Comparison of ENCODE assay signal across 1 cellular context in genomic region chr1:15848929-15849774, GRCh38.
TF ChIP-seq lines count a peak whose summit lies in the region.

No MANE protein-coding gene starts in this region.

TF ChIP-seq in K562, 482 proteins besides CTCF, POLR2A, EP300 and RAD21 (continued from another document and continues in another):
- TF ChIP-seq, protein P1, sequence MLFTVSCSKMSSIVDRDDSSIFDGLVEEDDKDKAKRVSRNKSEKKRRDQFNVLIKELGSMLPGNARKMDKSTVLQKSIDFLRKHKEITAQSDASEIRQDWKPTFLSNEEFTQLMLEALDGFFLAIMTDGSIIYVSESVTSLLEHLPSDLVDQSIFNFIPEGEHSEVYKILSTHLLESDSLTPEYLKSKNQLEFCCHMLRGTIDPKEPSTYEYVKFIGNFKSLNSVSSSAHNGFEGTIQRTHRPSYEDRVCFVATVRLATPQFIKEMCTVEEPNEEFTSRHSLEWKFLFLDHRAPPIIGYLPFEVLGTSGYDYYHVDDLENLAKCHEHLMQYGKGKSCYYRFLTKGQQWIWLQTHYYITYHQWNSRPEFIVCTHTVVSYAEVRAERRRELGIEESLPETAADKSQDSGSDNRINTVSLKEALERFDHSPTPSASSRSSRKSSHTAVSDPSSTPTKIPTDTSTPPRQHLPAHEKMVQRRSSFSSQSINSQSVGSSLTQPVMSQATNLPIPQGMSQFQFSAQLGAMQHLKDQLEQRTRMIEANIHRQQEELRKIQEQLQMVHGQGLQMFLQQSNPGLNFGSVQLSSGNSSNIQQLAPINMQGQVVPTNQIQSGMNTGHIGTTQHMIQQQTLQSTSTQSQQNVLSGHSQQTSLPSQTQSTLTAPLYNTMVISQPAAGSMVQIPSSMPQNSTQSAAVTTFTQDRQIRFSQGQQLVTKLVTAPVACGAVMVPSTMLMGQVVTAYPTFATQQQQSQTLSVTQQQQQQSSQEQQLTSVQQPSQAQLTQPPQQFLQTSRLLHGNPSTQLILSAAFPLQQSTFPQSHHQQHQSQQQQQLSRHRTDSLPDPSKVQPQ (CRISPR knock-in tag; IDR thresholded peaks at IDR 0.05; ENCODE audit: borderline replicate concordance), result no peak
- peak; percentile 9 for TF ChIP-seq PRDM10 (IDR thresholded peaks at IDR 0.05; ENCODE audit: partially characterized antibody)
- 0 out of 2 replicates have a peak, but pooled peaks have one; percentile 30 for TF ChIP-seq RB1 (IDR thresholded peaks at IDR 0.05; ENCODE audit: low read depth)
- TF ChIP-seq, protein P2, sequence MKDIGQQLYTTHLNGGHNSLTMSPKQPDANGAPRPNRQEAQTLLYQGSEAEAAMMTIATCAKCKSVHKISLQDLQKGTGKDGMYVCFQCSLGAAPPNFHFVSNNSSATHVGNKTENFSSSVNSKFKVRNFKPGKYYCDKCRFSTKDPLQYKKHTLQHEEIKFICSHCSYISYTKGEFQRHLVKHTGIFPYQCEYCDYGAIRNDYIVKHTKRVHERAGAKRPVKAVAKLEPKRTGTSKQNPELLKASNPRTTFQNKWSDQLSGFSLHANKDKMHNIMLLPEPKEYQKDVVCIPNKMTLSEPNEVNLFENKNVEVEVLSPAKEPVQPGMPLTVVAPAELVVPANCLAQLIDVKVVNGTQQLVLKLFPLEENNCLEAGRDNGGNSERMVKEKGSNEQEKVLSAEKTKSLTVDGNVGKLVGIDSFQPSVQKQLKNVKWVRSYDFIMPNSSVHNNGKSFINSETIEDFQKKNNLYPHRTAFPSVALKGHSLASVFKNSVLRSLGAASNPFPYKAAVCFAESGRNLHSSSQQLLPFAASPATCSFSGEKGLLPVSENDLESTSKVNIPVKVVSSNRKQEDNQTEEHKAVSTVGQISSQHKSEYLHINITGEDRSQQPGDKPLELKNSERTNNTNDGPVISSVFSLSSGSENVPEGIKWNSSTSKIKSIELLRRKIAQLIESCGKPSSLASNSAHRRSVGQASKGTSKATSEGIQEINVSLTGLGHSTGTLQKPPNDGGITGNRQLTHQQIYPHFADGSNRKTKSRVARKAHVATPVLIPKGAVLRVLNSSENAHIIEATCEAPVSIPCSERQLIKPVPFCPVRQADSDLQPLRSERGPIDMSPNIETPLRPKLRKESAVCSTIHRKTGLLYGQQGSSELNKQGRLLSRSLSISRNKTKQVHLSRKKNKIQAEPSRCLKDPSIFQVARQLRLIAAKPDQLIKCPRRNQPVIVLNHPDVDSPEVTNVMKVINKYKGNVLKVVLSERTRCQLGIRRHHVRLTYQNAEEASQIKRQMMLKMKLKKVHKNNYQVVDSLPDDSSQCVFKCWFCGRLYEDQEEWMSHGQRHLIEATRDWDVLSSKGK (CRISPR knock-in tag; IDR thresholded peaks at IDR 0.05), result no peak
- TF ChIP-seq LARP7 (IDR thresholded peaks at IDR 0.05), result no peak
- TF ChIP-seq HIVEP1 (CRISPR knock-in tag; IDR thresholded peaks at IDR 0.05), result no peak
- TF ChIP-seq ZFP91 (CRISPR knock-in tag; IDR thresholded peaks at IDR 0.05), result peak; percentile 8; the same call in 1 of the 2 replicates
- no peak for TF ChIP-seq RBM39 (optimal IDR thresholded peaks at IDR 0.05; ENCODE audit: low read depth, low read length)
- no peak for TF ChIP-seq ZSCAN32 (CRISPR knock-in tag; IDR thresholded peaks at IDR 0.05)
- no peak for TF ChIP-seq ELF1 (tag; IDR thresholded peaks at IDR 0.05)
- no peak for TF ChIP-seq MYBL2 (IDR thresholded peaks at IDR 0.05; ENCODE audit: low read depth)
- no peak for TF ChIP-seq MYBL2 (CRISPR knock-in tag; IDR thresholded peaks at IDR 0.05; ENCODE audit: borderline replicate concordance)
- no peak for TF ChIP-seq MECOM (CRISPR knock-in tag; IDR thresholded peaks at IDR 0.05)
- TF ChIP-seq ZBED1 (IDR thresholded peaks at IDR 0.05), result no peak; the same call in 1 of the 2 replicates
- TF ChIP-seq ZNF146 (CRISPR knock-in tag; IDR thresholded peaks at IDR 0.05; ENCODE audit: unreplicated experiment), result peak; percentile 5
- TF ChIP-seq ZBTB34 (CRISPR knock-in tag; IDR thresholded peaks at IDR 0.05), result no peak
- peak in 2 of 3 experiments; percentile 80 to 90 for TF ChIP-seq YY1 (IDR thresholded peaks at IDR 0.05; ENCODE audit: borderline replicate concordance in 1 of 3, control insufficient read depth in 1 of 3, extremely low read depth in 1 of 3, insufficient read depth in 3 of 3, insufficient read length in 1 of 3, insufficient replicate concordance in 2 of 3, low read depth in 1 of 3, low read length in 2 of 3)
- TF ChIP-seq HNRNPH1 (optimal IDR thresholded peaks at IDR 0.05; ENCODE audit: low read depth, low read length), result no peak
- TF ChIP-seq ZBTB40 (IDR thresholded peaks at IDR 0.05), result peak; percentile 43; the same call in 1 of the 2 replicates
- no peak for TF ChIP-seq ZBTB40 (CRISPR knock-in tag; IDR thresholded peaks at IDR 0.05)
- TF ChIP-seq ZBTB7A (IDR thresholded peaks at IDR 0.05; ENCODE audit: borderline replicate concordance, control insufficient read depth, low read depth, low read length), result no peak
- TF ChIP-seq KAT8 (IDR thresholded peaks at IDR 0.05; ENCODE audit: low read depth), result peak; percentile 38; the same call in 1 of the 2 replicates
- TF ChIP-seq, protein P3, sequence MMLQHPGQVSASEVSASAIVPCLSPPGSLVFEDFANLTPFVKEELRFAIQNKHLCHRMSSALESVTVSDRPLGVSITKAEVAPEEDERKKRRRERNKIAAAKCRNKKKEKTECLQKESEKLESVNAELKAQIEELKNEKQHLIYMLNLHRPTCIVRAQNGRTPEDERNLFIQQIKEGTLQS (IDR thresholded peaks at IDR 0.05), result peak; percentile 86
- TF ChIP-seq, protein P3 (CRISPR knock-in tag; conservative IDR thresholded peaks at IDR 0.05), result peak; percentile 74; the same call in 1 of the 2 replicates
- TF ChIP-seq POU5F1 (IDR thresholded peaks at IDR 0.05; ENCODE audit: borderline replicate concordance, low read depth, low read length, partially characterized antibody), result no peak
- TF ChIP-seq, protein P4, sequence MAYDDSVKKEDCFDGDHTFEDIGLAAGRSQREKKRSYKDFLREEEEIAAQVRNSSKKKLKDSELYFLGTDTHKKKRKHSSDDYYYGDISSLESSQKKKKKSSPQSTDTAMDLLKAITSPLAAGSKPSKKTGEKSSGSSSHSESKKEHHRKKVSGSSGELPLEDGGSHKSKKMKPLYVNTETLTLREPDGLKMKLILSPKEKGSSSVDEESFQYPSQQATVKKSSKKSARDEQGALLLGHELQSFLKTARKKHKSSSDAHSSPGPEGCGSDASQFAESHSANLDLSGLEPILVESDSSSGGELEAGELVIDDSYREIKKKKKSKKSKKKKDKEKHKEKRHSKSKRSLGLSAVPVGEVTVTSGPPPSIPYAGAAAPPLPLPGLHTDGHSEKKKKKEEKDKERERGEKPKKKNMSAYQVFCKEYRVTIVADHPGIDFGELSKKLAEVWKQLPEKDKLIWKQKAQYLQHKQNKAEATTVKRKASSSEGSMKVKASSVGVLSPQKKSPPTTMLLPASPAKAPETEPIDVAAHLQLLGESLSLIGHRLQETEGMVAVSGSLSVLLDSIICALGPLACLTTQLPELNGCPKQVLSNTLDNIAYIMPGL (CRISPR knock-in tag; IDR thresholded peaks at IDR 0.05), result no peak
- TF ChIP-seq ZNF239 (CRISPR knock-in tag; IDR thresholded peaks at IDR 0.05), result no peak
- no peak for TF ChIP-seq MIER1 (IDR thresholded peaks at IDR 0.05; ENCODE audit: low read depth)
- TF ChIP-seq ARNT (IDR thresholded peaks at IDR 0.05), result peak; percentile 17 to 25; a peak in 1 of 4 replicates
